In the genomic region with DNA sequence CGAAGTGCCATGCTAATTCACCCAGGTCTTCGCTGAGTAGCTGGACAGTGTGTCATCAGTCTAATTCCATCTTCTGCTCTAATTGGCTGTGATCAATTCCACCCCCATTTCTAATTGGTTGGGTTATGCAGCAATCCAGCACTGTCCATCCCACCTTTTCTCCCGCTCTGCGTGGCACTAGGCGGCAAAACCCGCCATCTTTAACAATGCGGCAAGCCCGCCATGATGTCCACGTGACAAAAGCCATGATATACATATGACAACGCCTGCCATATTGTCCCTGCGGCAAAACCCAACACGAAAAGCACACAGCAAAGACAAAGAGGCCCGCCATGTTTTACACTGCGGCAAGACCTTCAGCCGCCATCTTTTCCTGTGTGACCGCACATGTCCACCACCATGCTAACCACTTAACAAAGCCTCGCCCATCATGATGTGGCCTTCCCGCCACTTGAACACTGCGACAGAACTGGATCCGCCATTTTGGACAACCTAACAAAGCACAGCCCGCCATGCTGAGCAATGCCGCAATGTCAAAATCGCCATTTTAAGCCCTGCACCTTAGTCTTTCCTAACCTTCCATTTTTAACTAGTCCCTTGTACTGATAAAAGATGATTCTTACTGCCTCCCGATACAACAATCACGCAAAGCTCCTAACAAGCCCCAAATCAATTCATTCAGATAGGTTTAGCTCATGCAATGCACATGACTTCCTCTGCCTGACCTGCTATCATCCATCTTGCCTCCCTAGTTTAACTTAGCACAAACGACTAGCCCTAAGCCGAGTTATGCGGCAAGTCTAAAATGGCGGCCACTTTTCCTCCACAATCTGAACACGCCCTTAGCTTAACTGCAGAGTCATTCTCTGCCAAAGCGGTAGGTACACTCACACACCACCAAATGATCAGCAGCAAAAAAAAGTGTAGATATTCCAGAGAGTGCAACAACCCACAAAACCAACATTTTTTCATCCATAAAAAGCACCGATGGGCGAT, we compare ENCODE assay signal across 1 cellular context.
TF ChIP-seq lines count a peak whose summit lies in the region.

No MANE protein-coding gene starts in this region.

TF ChIP-seq in K562, 482 proteins besides CTCF, POLR2A, EP300 and RAD21 (continued from another document and continues in another):
- TF ChIP-seq, protein P1, sequence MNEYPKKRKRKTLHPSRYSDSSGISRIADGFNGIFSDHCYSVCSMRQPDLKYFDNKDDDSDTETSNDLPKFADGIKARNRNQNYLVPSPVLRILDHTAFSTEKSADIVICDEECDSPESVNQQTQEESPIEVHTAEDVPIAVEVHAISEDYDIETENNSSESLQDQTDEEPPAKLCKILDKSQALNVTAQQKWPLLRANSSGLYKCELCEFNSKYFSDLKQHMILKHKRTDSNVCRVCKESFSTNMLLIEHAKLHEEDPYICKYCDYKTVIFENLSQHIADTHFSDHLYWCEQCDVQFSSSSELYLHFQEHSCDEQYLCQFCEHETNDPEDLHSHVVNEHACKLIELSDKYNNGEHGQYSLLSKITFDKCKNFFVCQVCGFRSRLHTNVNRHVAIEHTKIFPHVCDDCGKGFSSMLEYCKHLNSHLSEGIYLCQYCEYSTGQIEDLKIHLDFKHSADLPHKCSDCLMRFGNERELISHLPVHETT (CRISPR knock-in tag; conservative IDR thresholded peaks at IDR 0.05 in 1 of 2, IDR thresholded peaks at IDR 0.05 in 1 of 2): peak in 1 of 2 experiments; percentile 81; a peak in 2 of 4 replicates
- TF ChIP-seq SMAD4 (CRISPR knock-in tag; conservative IDR thresholded peaks at IDR 0.05) (peak; percentile 42; the same call in 1 of the 2 replicates), TFAM (CRISPR knock-in tag; conservative IDR thresholded peaks at IDR 0.05) (no peak), PHF21A (IDR thresholded peaks at IDR 0.05; ENCODE audit: borderline replicate concordance, low read depth) (no peak), ELK1 (CRISPR knock-in tag; IDR thresholded peaks at IDR 0.05) (no peak), ZNF282 (CRISPR knock-in tag; IDR thresholded peaks at IDR 0.05) (no peak), GATAD2B (IDR thresholded peaks at IDR 0.05; ENCODE audit: borderline replicate concordance) (no peak), NFYB (IDR thresholded peaks at IDR 0.05; ENCODE audit: extremely low read depth, insufficient read length) (peak; percentile 66), SAP30 (IDR thresholded peaks at IDR 0.05; ENCODE audit: borderline replicate concordance, insufficient read depth, low read depth, low read length, poor library complexity, severe bottlenecking) (peak; percentile 82), ZSCAN29 (IDR thresholded peaks at IDR 0.05) (no peak), RBM15 (IDR thresholded peaks at IDR 0.05; ENCODE audit: insufficient read depth, low read length) (no peak), ZFP1 (CRISPR knock-in tag; IDR thresholded peaks at IDR 0.05) (no peak), PPARD (CRISPR knock-in tag; IDR thresholded peaks at IDR 0.05) (no peak), ZNF239 (CRISPR knock-in tag; IDR thresholded peaks at IDR 0.05) (no peak), RUNX1 (IDR thresholded peaks at IDR 0.05; ENCODE audit: low read depth) (no peak), FOXA3 (CRISPR knock-in tag; conservative IDR thresholded peaks at IDR 0.05 in 1 of 2, IDR thresholded peaks at IDR 0.05 in 1 of 2) (no peak), KDM4B (IDR thresholded peaks at IDR 0.05; ENCODE audit: borderline replicate concordance in 2 of 2, low read depth in 1 of 2) (no peak), GABPA (tag; conservative IDR thresholded peaks at IDR 0.05; ENCODE audit: low read depth) (0 out of 2 replicates have a peak, but pooled peaks have one; percentile 12), MCM2 (IDR thresholded peaks at IDR 0.05; ENCODE audit: low read depth) (no peak), TCFL5 (CRISPR knock-in tag; conservative IDR thresholded peaks at IDR 0.05) (no peak), SOX6 (IDR thresholded peaks at IDR 0.05) (peak; percentile 69), SMAD1 (IDR thresholded peaks at IDR 0.05; ENCODE audit: low read depth, low read length, partially characterized antibody) (no peak), MBD1 (CRISPR knock-in tag; IDR thresholded peaks at IDR 0.05) (no peak), HDAC1 (IDR thresholded peaks at IDR 0.05) (0 out of 4 replicates have a peak, but pooled peaks of 1 of the 2 experiments have one; percentile 29), ZNF184 (CRISPR knock-in tag; IDR thresholded peaks at IDR 0.05) (no peak), CAMTA2 (CRISPR knock-in tag; conservative IDR thresholded peaks at IDR 0.05) (no peak), TAF9B (IDR thresholded peaks at IDR 0.05; ENCODE audit: partially characterized antibody) (peak; percentile 48), CTBP1 (IDR thresholded peaks at IDR 0.05; ENCODE audit: borderline replicate concordance) (no peak), ZNF655 (CRISPR knock-in tag; IDR thresholded peaks at IDR 0.05) (no peak), ZNF217 (CRISPR knock-in tag; IDR thresholded peaks at IDR 0.05) (no peak), ZFP91 (CRISPR knock-in tag; IDR thresholded peaks at IDR 0.05) (no peak)
- TF ChIP-seq, protein P2, sequence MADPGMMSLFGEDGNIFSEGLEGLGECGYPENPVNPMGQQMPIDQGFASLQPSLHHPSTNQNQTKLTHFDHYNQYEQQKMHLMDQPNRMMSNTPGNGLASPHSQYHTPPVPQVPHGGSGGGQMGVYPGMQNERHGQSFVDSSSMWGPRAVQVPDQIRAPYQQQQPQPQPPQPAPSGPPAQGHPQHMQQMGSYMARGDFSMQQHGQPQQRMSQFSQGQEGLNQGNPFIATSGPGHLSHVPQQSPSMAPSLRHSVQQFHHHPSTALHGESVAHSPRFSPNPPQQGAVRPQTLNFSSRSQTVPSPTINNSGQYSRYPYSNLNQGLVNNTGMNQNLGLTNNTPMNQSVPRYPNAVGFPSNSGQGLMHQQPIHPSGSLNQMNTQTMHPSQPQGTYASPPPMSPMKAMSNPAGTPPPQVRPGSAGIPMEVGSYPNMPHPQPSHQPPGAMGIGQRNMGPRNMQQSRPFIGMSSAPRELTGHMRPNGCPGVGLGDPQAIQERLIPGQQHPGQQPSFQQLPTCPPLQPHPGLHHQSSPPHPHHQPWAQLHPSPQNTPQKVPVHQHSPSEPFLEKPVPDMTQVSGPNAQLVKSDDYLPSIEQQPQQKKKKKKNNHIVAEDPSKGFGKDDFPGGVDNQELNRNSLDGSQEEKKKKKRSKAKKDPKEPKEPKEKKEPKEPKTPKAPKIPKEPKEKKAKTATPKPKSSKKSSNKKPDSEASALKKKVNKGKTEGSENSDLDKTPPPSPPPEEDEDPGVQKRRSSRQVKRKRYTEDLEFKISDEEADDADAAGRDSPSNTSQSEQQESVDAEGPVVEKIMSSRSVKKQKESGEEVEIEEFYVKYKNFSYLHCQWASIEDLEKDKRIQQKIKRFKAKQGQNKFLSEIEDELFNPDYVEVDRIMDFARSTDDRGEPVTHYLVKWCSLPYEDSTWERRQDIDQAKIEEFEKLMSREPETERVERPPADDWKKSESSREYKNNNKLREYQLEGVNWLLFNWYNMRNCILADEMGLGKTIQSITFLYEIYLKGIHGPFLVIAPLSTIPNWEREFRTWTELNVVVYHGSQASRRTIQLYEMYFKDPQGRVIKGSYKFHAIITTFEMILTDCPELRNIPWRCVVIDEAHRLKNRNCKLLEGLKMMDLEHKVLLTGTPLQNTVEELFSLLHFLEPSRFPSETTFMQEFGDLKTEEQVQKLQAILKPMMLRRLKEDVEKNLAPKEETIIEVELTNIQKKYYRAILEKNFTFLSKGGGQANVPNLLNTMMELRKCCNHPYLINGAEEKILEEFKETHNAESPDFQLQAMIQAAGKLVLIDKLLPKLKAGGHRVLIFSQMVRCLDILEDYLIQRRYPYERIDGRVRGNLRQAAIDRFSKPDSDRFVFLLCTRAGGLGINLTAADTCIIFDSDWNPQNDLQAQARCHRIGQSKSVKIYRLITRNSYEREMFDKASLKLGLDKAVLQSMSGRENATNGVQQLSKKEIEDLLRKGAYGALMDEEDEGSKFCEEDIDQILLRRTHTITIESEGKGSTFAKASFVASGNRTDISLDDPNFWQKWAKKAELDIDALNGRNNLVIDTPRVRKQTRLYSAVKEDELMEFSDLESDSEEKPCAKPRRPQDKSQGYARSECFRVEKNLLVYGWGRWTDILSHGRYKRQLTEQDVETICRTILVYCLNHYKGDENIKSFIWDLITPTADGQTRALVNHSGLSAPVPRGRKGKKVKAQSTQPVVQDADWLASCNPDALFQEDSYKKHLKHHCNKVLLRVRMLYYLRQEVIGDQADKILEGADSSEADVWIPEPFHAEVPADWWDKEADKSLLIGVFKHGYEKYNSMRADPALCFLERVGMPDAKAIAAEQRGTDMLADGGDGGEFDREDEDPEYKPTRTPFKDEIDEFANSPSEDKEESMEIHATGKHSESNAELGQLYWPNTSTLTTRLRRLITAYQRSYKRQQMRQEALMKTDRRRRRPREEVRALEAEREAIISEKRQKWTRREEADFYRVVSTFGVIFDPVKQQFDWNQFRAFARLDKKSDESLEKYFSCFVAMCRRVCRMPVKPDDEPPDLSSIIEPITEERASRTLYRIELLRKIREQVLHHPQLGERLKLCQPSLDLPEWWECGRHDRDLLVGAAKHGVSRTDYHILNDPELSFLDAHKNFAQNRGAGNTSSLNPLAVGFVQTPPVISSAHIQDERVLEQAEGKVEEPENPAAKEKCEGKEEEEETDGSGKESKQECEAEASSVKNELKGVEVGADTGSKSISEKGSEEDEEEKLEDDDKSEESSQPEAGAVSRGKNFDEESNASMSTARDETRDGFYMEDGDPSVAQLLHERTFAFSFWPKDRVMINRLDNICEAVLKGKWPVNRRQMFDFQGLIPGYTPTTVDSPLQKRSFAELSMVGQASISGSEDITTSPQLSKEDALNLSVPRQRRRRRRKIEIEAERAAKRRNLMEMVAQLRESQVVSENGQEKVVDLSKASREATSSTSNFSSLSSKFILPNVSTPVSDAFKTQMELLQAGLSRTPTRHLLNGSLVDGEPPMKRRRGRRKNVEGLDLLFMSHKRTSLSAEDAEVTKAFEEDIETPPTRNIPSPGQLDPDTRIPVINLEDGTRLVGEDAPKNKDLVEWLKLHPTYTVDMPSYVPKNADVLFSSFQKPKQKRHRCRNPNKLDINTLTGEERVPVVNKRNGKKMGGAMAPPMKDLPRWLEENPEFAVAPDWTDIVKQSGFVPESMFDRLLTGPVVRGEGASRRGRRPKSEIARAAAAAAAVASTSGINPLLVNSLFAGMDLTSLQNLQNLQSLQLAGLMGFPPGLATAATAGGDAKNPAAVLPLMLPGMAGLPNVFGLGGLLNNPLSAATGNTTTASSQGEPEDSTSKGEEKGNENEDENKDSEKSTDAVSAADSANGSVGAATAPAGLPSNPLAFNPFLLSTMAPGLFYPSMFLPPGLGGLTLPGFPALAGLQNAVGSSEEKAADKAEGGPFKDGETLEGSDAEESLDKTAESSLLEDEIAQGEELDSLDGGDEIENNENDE (IDR thresholded peaks at IDR 0.05; ENCODE audit: low read depth, low read length): no peak
- TF ChIP-seq, protein P3, sequence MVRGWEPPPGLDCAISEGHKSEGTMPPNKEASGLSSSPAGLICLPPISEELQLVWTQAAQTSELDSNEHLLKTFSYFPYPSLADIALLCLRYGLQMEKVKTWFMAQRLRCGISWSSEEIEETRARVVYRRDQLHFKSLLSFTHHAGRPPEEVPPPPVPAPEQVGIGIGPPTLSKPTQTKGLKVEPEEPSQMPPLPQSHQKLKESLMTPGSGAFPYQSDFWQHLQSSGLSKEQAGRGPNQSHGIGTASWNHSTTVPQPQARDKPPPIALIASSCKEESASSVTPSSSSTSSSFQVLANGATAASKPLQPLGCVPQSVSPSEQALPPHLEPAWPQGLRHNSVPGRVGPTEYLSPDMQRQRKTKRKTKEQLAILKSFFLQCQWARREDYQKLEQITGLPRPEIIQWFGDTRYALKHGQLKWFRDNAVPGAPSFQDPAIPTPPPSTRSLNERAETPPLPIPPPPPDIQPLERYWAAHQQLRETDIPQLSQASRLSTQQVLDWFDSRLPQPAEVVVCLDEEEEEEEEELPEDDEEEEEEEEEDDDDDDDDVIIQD (CRISPR knock-in tag; IDR thresholded peaks at IDR 0.05): no peak
